Comparison of ENCODE assay signal across 1 cellular context in the genomic region with DNA sequence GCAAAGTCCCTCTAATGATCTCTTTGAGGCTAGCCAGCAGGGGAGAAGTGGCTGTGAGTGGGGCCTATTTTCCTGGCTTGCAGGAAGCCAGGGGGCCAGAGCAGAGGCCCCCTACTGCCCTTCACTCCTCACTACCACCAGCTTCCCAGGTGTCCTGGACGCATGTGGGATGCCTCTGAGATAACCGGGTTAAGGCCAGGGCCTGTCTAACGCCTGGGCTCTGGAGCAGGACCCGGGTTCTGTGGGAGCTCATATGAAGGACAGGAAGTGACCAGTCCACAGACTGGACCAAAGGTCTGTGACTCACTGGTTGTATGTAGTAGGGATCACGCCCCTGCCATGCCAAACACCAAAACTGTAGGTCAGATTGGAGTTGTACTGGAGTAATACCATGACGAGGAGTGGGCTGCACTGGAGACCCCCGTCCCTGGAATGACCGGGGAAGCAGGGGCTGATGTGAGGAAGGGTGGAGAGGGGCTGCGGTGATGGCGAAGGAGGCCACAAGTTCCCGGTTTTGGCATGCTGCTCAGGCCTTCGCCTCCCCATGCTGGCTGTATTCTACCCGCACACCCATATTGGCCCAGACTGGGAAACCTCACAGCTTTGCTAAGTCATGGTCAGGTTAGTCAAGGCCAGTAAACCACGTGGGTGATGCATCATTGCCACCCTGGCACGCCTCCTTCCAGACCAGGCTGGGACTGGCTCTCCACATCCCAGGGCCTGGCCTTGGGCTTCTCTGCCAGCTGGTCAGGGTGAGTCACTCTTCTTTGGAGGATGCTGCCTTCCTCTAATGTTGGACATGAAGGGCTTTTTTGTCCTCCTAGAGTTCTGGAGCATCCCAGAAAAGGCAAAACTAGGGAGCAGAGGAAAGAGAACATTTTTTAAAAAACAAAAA.
TF ChIP-seq lines count a peak whose summit lies in the region.

No MANE protein-coding gene starts in this region.

TF ChIP-seq in HCT116, 20 proteins besides CTCF, POLR2A, EP300 and RAD21 (continued from another document):
- TF ChIP-seq ZBTB33 (IDR thresholded peaks at IDR 0.05; ENCODE audit: extremely low read depth, insufficient replicate concordance, low read length) = no peak
- TF ChIP-seq YY1 (IDR thresholded peaks at IDR 0.05; ENCODE audit: extremely low read depth, insufficient replicate concordance, low read depth, low read length) = no peak
- TF ChIP-seq SRF (IDR thresholded peaks at IDR 0.05; ENCODE audit: low read depth) = no peak
- peak; percentile 49 for TF ChIP-seq TCF7L2 (IDR thresholded peaks at IDR 0.05; ENCODE audit: borderline replicate concordance, extremely low read depth, insufficient read depth, insufficient read length)
- TF ChIP-seq EZH2 (IDR thresholded peaks at IDR 0.05) = no peak
- TF ChIP-seq REST (IDR thresholded peaks at IDR 0.05; ENCODE audit: low read depth) = no peak
- no peak for TF ChIP-seq CEBPB (IDR thresholded peaks at IDR 0.05; ENCODE audit: low read depth)
- TF ChIP-seq EZH2phosphoT487 (IDR thresholded peaks at IDR 0.05; ENCODE audit: borderline replicate concordance) = no peak
- TF ChIP-seq FOSL1 (IDR thresholded peaks at IDR 0.05; ENCODE audit: low read depth) = peak; percentile 74
- TF ChIP-seq SP1 (IDR thresholded peaks at IDR 0.05; ENCODE audit: low read depth) = peak; percentile 40; the same call in 1 of the 2 replicates
- TF ChIP-seq EGR1 (IDR thresholded peaks at IDR 0.05; ENCODE audit: low read depth) = no peak
